1 cellular context compared by ENCODE assay signal in genomic region chr14:37594916-37595808, GRCh38.
TF ChIP-seq lines count a peak whose summit lies in the region.

Gene FOXA1 (minus strand): TSS chr14:37595249. CDS start chr14:37594972, 277 bp downstream.
Gene TTC6 (plus strand): TSS chr14:37595629. CDS start chr14:37622065, 26,436 bp downstream.

TF ChIP-seq in SK-N-SH, 30 proteins besides CTCF, POLR2A, EP300 and RAD21 (continued from another document):
- TF ChIP-seq REST (IDR thresholded peaks at IDR 0.05; ENCODE audit: low read depth, low read length): no peak
